8 cellular contexts compared by ENCODE assay signal in genomic region chr2:186256540-186256939, GRCh38.
DNase-seq lines count a peak whose midpoint lies in the region; ATAC-seq, FAIRE-seq and TF ChIP-seq lines count a peak whose summit lies in the region.

No MANE protein-coding gene starts in this region.

- no peaks in the 10 kb centered on the region for H3K36me3 ChIP-seq in bronchial epithelial cell (ENCODE audit: control insufficient read depth, insufficient read depth, low read length)

- no peak overlapping the region for H3K4me3 ChIP-seq in bronchial epithelial cell (ENCODE audit: low read depth, low read length)

- intact Hi-C loops in activated CD4-positive, alpha-beta memory T cell treated with anti-CD3 and anti-CD28 coated beads for 36 hours (cut with micrococcal nuclease), result loop anchor here (5.0 kb wide), 1 partner anchor 279 kb away; no protein-coding TSS in a partner anchor

- no peaks in the 10 kb centered on the region for H3K4me1 Mint-ChIP-seq in activated CD4-positive, alpha-beta memory T cell treated with anti-CD3 and anti-CD28 coated beads for 36 hours (ENCODE audit: low read depth)

- H3K27ac Mint-ChIP-seq in activated CD4-positive, alpha-beta memory T cell treated with anti-CD3 and anti-CD28 coated beads for 36 hours, result no peak overlapping the region

- DNase-seq in NCI-H226, result peak; percentile 9
- DNase-seq in bronchial epithelial cell (ENCODE audit: low read depth), result peak; percentile 46
- peak; percentile 72 for DNase-seq in medulla oblongata (ENCODE audit: extremely low spot score)
- no peak for DNase-seq in occipital lobe (lab: John Stamatoyannopoulos, UW)
- DNase-seq in activated CD4-positive, alpha-beta memory T cell treated with anti-CD3 and anti-CD28 coated beads for 36 hours, result no peak

- POLR2A ChIA-PET in activated CD4-positive, alpha-beta memory T cell treated with anti-CD3 and anti-CD28 coated beads for 36 hours (lab: Charles Lee), result no interaction called here

- no peak overlapping the region for H3K4me3 Mint-ChIP-seq in activated CD4-positive, alpha-beta memory T cell treated with anti-CD3 and anti-CD28 coated beads for 36 hours

- H3K27me3 ChIP-seq in bronchial epithelial cell (ENCODE audit: control insufficient read depth, insufficient read depth, low read length), result no peaks in the 10 kb centered on the region

- FAIRE-seq in bronchial epithelial cell (lab: Jason Lieb, UNC), result no peak

- H3K9me3 Mint-ChIP-seq in activated CD4-positive, alpha-beta memory T cell treated with anti-CD3 and anti-CD28 coated beads for 36 hours, result peaks cover 3% of the 10 kb centered on the region

- CTCF ChIA-PET in activated CD4-positive, alpha-beta memory T cell treated with anti-CD3 and anti-CD28 coated beads for 36 hours (lab: Charles Lee), result no interaction called here

- H3K36me3 Mint-ChIP-seq in activated CD4-positive, alpha-beta memory T cell treated with anti-CD3 and anti-CD28 coated beads for 36 hours, result peaks cover 3% of the 10 kb centered on the region

- ATAC-seq in HG02973 (IDR thresholded peaks at IDR 0.05; ENCODE audit: unreplicated experiment) (peak; percentile 70), GM19452 (IDR thresholded peaks at IDR 0.05; ENCODE audit: unreplicated experiment) (no peak)

- TF ChIP-seq CTCF in GM12873 (IDR thresholded peaks at IDR 0.05; ENCODE audit: insufficient read depth, low read depth, low read length, missing control alignments) (peak; percentile 46), bronchial epithelial cell (IDR thresholded peaks at IDR 0.05; ENCODE audit: insufficient read depth, low read length, severe bottlenecking) (peak; percentile 49)

- H3K27me3 Mint-ChIP-seq in activated CD4-positive, alpha-beta memory T cell treated with anti-CD3 and anti-CD28 coated beads for 36 hours, result no peaks in the 10 kb centered on the region

Comparison
In these comparisons a context has a peak if more than half of its experiments do, and no peak if none do; other contexts are left out.
1. DNase-seq: peak in NCI-H226 (single experiment), bronchial epithelial cell (single experiment) and medulla oblongata (single experiment); none in occipital lobe (single experiment) and activated CD4-positive, alpha-beta memory T cell treated with anti-CD3 and anti-CD28 coated beads for 36 hours (single experiment).